In the genomic region with DNA sequence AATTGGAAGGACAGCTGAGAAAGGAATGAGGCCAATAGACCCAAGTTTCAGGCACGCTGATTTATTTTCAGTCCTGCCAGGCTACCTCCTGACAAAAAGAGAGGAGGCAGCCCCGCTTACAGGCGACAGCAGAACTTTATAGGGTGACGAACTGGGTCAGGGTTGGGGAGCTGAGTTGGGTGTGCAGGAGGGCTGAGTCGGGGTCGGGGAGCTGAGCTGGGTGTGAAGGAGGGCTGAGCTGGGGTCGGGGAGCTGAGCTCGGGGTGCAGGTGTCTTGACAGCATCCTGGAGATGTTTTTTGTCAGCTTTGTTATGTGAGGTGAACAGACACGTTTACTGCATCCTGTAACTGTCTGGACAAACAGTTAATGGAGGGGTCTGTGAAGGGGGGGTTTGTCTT, we compare ENCODE assay signal across 24 cellular contexts.
"Had no signal": no experiment of that assay in that cellular context is flagged by ENCODE, and none has a peak within 500 bp of the region (broad histone marks: within the 10 kb centered on the region; RNA-seq: fewer than 3 reads in every experiment).

No MANE protein-coding gene starts in this region.

- H3K9me3 ChIP-seq: esophagus squamous epithelium, lower lobe of right lung, right lobe of liver, thyroid gland had no signal

- H3K4me2 ChIP-seq: neural progenitor cell had no signal

- H3K27ac ChIP-seq: esophagus squamous epithelium, lower lobe of right lung, neural progenitor cell, parathyroid adenoma, right lobe of liver, stomach, thyroid gland had no signal

- H3K4me3 ChIP-seq: esophagus squamous epithelium, lower lobe of right lung, neural progenitor cell, right lobe of liver, stomach, thyroid gland had no signal

- H3K36me3 ChIP-seq: esophagus squamous epithelium, lower lobe of right lung, neural progenitor cell, right lobe of liver, stomach, thyroid gland had no signal

- H3K27me3 ChIP-seq: esophagus squamous epithelium, neural progenitor cell, right lobe of liver, stomach, thyroid gland had no signal

- ATAC-seq: effector memory CD8-positive, alpha-beta T cell; left ventricle myocardium superior; lower lobe of right lung; natural killer cell; right lobe of liver; stimulated activated effector memory CD8-positive, alpha-beta T cell treated with anti-CD3 and anti-CD28 coated beads, Interleukin-12 subunit alpha, Interleukin-12 subunit beta, amount 100 ng/mL, for 72 hours had no signal

- H3K36me3 Mint-ChIP-seq: immature natural killer cell; memory B cell; natural killer cell; neural progenitor cell; stimulated activated effector memory CD8-positive, alpha-beta T cell treated with anti-CD3 and anti-CD28 coated beads, Interleukin-12 subunit alpha, Interleukin-12 subunit beta, amount 100 ng/mL, for 72 hours had no signal

- H3K27ac Mint-ChIP-seq: effector memory CD8-positive, alpha-beta T cell; immature natural killer cell; memory B cell; natural killer cell; neural progenitor cell; progenitor cell of endocrine pancreas; stimulated activated effector memory CD8-positive, alpha-beta T cell treated with anti-CD3 and anti-CD28 coated beads, Interleukin-12 subunit alpha, Interleukin-12 subunit beta, amount 100 ng/mL, for 72 hours had no signal

- H2AFZ ChIP-seq: neural progenitor cell, parathyroid adenoma had no signal

- H3K4me3 Mint-ChIP-seq: effector memory CD8-positive, alpha-beta T cell; immature natural killer cell; memory B cell; natural killer cell; neural progenitor cell; stimulated activated effector memory CD8-positive, alpha-beta T cell treated with anti-CD3 and anti-CD28 coated beads, Interleukin-12 subunit alpha, Interleukin-12 subunit beta, amount 100 ng/mL, for 72 hours had no signal

- H3K9me3 Mint-ChIP-seq: neural progenitor cell had no signal

- H3K4me1 ChIP-seq: esophagus squamous epithelium, lower lobe of right lung, neural progenitor cell, parathyroid adenoma, right lobe of liver, stomach, thyroid gland had no signal

- H3K4me1 Mint-ChIP-seq: immature natural killer cell; memory B cell; natural killer cell; neural progenitor cell; stimulated activated effector memory CD8-positive, alpha-beta T cell treated with anti-CD3 and anti-CD28 coated beads, Interleukin-12 subunit alpha, Interleukin-12 subunit beta, amount 100 ng/mL, for 72 hours had no signal

- DNase-seq: cortex of kidney; effector memory CD8-positive, alpha-beta T cell; erythroblast; esophagus squamous epithelium; foreskin melanocyte; hypothalamus; immature natural killer cell; islet precursor cell; left ventricle myocardium superior; lower lobe of right lung; natural killer cell; right lobe of liver; small intestine; stimulated activated CD4-positive, alpha-beta T cell treated with anti-CD3 and anti-CD28 coated beads, Interleukin-2, amount 100 ng/mL, for 24 hours; stimulated activated CD4-positive, alpha-beta T cell treated with anti-CD3 and anti-CD28 coated beads, Interleukin-4, amount 100 ng/mL, for 24 hours; stimulated activated naive CD4-positive, alpha-beta T cell treated with Interleukin-2 at 50 U/mL for 16 hours; stomach; thyroid gland; trophoblast cell had no signal

- H3K79me2 ChIP-seq: parathyroid adenoma had no signal

- H3K27me3 Mint-ChIP-seq: effector memory CD8-positive, alpha-beta T cell; memory B cell; progenitor cell of endocrine pancreas had no signal
